Comparison of ENCODE assay signal across 15 cellular contexts in genomic region chr2:174180837-174181236, GRCh38.
DNase-seq lines count a peak whose midpoint lies in the region; ATAC-seq, FAIRE-seq and TF ChIP-seq lines count a peak whose summit lies in the region.
"Had no signal": no experiment of that assay in that cellular context is flagged by ENCODE, and none has a peak within 500 bp of the region (broad histone marks: within the 10 kb centered on the region; RNA-seq: fewer than 3 reads in every experiment).

No MANE protein-coding gene starts in this region.

- CTCF ChIA-PET in IMR-90 (lab: Yijun Ruan, JAX) (no interaction called here), K562 (lab: Yijun Ruan, JAX; ENCODE audit: low intra/inter-chr PET ratio) (no interaction called here)

- no peak overlapping the region for H2AK5ac ChIP-seq in IMR-90 (ENCODE audit: low read depth, low read length)

- H2AFZ ChIP-seq in GM23338 (no peak overlapping the region), IMR-90 (replicated peaks; ENCODE audit: low read length, poor library complexity) (no peak overlapping the region), K562 (ENCODE audit: low read depth, low read length) (no peak overlapping the region)

- no peak for TF ChIP-seq POLR2A in IMR-90 (IDR thresholded peaks at IDR 0.05; ENCODE audit: low read depth, low read length)
- TF ChIP-seq POLR2A in K562 (conservative IDR thresholded peaks at IDR 0.05) = no peak

- no peak for FAIRE-seq in K562 (lab: Jason Lieb, UNC)

- in situ Hi-C loops in IMR-90 (cut with MboI; ENCODE audit: low sequenced_read_pairs) = no loop called here
- in situ Hi-C loops in K562 (cut with MboI) = no loop called here

- no peak overlapping the region for H3K56ac ChIP-seq in IMR-90 (ENCODE audit: extremely low read depth, insufficient read depth, low read length)

- H3K27ac Mint-ChIP-seq in GM23338 = 0 out of 2 replicates have a peak overlapping the region, but pooled peaks have one; percentile 43
- H3K27ac Mint-ChIP-seq in mesothelial cell of epicardium = peak overlapping the region; percentile 35

- no peak overlapping the region for H2AK9ac ChIP-seq in IMR-90 (replicated peaks; ENCODE audit: low read depth, low read length, poor library complexity)

- no peak overlapping the region for H2BK120ac ChIP-seq in IMR-90 (ENCODE audit: low read depth, low read length)

- TF ChIP-seq CTCF in GM23338 (conservative IDR thresholded peaks at IDR 0.05; ENCODE audit: low read depth in 2 of 2) (no peak), IMR-90 (conservative IDR thresholded peaks at IDR 0.05; ENCODE audit: low read depth, low read length) (no peak), K562 (IDR thresholded peaks at IDR 0.05 in 2 of 3, conservative IDR thresholded peaks at IDR 0.05 in 1 of 3; ENCODE audit: insufficient read depth in 2 of 3, low read depth in 1 of 3, low read length in 3 of 3) (no peak), mesothelial cell of epicardium (IDR thresholded peaks at IDR 0.05; ENCODE audit: unreplicated experiment) (no peak), foreskin fibroblast (IDR thresholded peaks at IDR 0.05; ENCODE audit: low read depth, low read length) (no peak)

- no peak overlapping the region for H4K91ac ChIP-seq in IMR-90 (ENCODE audit: insufficient read depth, low read depth, low read length)

- no peaks in the 10 kb centered on the region for H3K9me2 ChIP-seq in GM23338 (ENCODE audit: insufficient read depth)

- 0 out of 2 replicates have a peak, but pooled peaks cover 3% of the 10 kb centered on the region for H3K4me1 ChIP-seq in GM23338 (ENCODE audit: insufficient read depth)
- H3K4me1 ChIP-seq in IMR-90 (ENCODE audit: control insufficient read depth, insufficient read depth, low read length) = peaks cover 2% of the 10 kb centered on the region; the same call in 1 of the 2 replicates
- H3K4me1 ChIP-seq in K562 (replicated peaks in 1 of 2; ENCODE audit: control insufficient read depth in 2 of 2, insufficient read depth in 2 of 2, low read length in 2 of 2) = peaks cover 0 to 9% of the 10 kb centered on the region in 2 experiments; a peak in 2 of 5 replicates

- H3K23ac ChIP-seq in IMR-90 (ENCODE audit: low read depth, low read length) = no peak overlapping the region

- POLR2A ChIA-PET in IMR-90 (lab: Charles Lee; ENCODE audit: unreplicated experiment) (no interaction called here), K562 (lab: Yijun Ruan, JAX) (no interaction called here)

- no peak for DNase-seq in GM23338 (ENCODE audit: low spot score)
- DNase-seq in IMR-90 = no peak
- DNase-seq in K562 (ENCODE audit: extremely low read depth in 1 of 4, low spot score in 3 of 4) = no peak
- DNase-seq in mesothelial cell of epicardium (ENCODE audit: low spot score in 2 of 2, unreplicated experiment in 2 of 2) = no peak
- no peak for DNase-seq in hepatic stellate cell (ENCODE audit: low spot score)
- DNase-seq in dedifferentiated amniotic fluid mesenchymal stem cell (ENCODE audit: extremely low spot score) = no peak
- DNase-seq in SKM-1 (lab: John Stamatoyannopoulos, UW; ENCODE audit: unreplicated experiment) = no peak
- DNase-seq in foreskin fibroblast = no peak
- DNase-seq: Calu3; CD8-positive, alpha-beta memory T cell; GDM1; NCI-H1092; NCI-H1436 treated with DMSO at 0.1 percent for 48 hours; NCI-H2029 had no signal

- H3K9me1 ChIP-seq in IMR-90 (ENCODE audit: insufficient read depth, low read length) (no peaks in the 10 kb centered on the region; the same call in 1 of the 2 replicates), K562 (ENCODE audit: control insufficient read depth, insufficient read depth, low read length) (no peaks in the 10 kb centered on the region)

- H3K79me2 ChIP-seq in GM23338 (replicated peaks; ENCODE audit: insufficient read depth) (peaks cover 49% of the 10 kb centered on the region), K562 (ENCODE audit: control insufficient read depth, insufficient read depth, low read length) (peaks cover 75% of the 10 kb centered on the region)

- TF ChIP-seq EP300 in K562 (IDR thresholded peaks at IDR 0.05; ENCODE audit: low read length) = no peak

- no peak overlapping the region for H3K18ac ChIP-seq in IMR-90 (ENCODE audit: low read depth, low read length)

- H3K9ac ChIP-seq in IMR-90 (ENCODE audit: low read depth, low read length) (no peak overlapping the region), K562 (ENCODE audit: insufficient read depth in 1 of 2, low read depth in 2 of 2, low read length in 2 of 2) (no peak overlapping the region)

- intact Hi-C loops in IMR-90 (cut with micrococcal nuclease) (no loop called here), K562 (cut with micrococcal nuclease) (no loop called here)

- H3K4ac ChIP-seq in IMR-90 (ENCODE audit: low read depth, low read length) = no peak overlapping the region

- H3F3A ChIP-seq in GM23338 (replicated peaks; ENCODE audit: low read depth) = no peaks in the 10 kb centered on the region

- H3K9me3 ChIP-seq in IMR-90 (ENCODE audit: control insufficient read depth, insufficient read depth, low read length) (no peaks in the 10 kb centered on the region), K562 (replicated peaks; ENCODE audit: control insufficient read depth, insufficient read depth, low read depth, low read length) (no peaks in the 10 kb centered on the region)

- H3K4me1 Mint-ChIP-seq in GM23338 (peaks cover 17% of the 10 kb centered on the region), mesothelial cell of epicardium (peaks cover 23% of the 10 kb centered on the region)

- H3K36me3 Mint-ChIP-seq in GM23338 (ENCODE audit: low read depth) = peaks cover 5% of the 10 kb centered on the region; the same call in 2 of the 3 replicates
- peaks cover 4% of the 10 kb centered on the region for H3K36me3 Mint-ChIP-seq in mesothelial cell of epicardium

- no peak overlapping the region for H3K14ac ChIP-seq in IMR-90 (replicated peaks; ENCODE audit: low read depth, low read length)

- peaks cover 3% of the 10 kb centered on the region for H3K27me3 Mint-ChIP-seq in GM23338 (ENCODE audit: insufficient read depth, low read depth, poor library complexity)
- H3K27me3 Mint-ChIP-seq in mesothelial cell of epicardium (ENCODE audit: low read depth) = no peaks in the 10 kb centered on the region
- H3K27me3 Mint-ChIP-seq: CD8-positive, alpha-beta memory T cell had no signal

- H3K4me3 ChIP-seq in GM23338 (no peak overlapping the region), IMR-90 (ENCODE audit: insufficient read depth, low read depth, low read length) (no peak overlapping the region), K562 (no peak overlapping the region), foreskin fibroblast (ENCODE audit: low read depth in 1 of 2, low read length in 2 of 2) (no peak overlapping the region)

- TF ChIP-seq RAD21 in IMR-90 (IDR thresholded peaks at IDR 0.05; ENCODE audit: low read length) (no peak), K562 (CRISPR knock-in tag; conservative IDR thresholded peaks at IDR 0.05 in 1 of 2, IDR thresholded peaks at IDR 0.05 in 1 of 2) (no peak)

- no peak overlapping the region for H4K8ac ChIP-seq in IMR-90 (ENCODE audit: low read depth in 2 of 2, low read length in 2 of 2)

- ATAC-seq in GM23338 = no peak
- ATAC-seq in IMR-90 (ENCODE audit: low read depth) = peak; percentile 11; the same call in 1 of the 2 replicates
- no peak for ATAC-seq in K562

- no peak overlapping the region for H2BK15ac ChIP-seq in IMR-90 (ENCODE audit: low read depth, low read length)

- no peak overlapping the region for H4K5ac ChIP-seq in IMR-90 (ENCODE audit: low read depth, low read length)

- no peak overlapping the region for H3K4me3 Mint-ChIP-seq in GM23338
- H3K4me3 Mint-ChIP-seq in mesothelial cell of epicardium = no peak overlapping the region
- H3K4me3 Mint-ChIP-seq: CD8-positive, alpha-beta memory T cell had no signal

- peaks cover 19 to 31% of the 10 kb centered on the region in 2 experiments for H3K79me1 ChIP-seq in IMR-90 (ENCODE audit: low read depth in 1 of 2, low read length in 2 of 2)

- dilution Hi-C loops in IMR-90 (cut with HindIII; ENCODE audit: low sequenced_read_pairs, unreplicated experiment) = no loop called here

- H3K9me3 Mint-ChIP-seq in GM23338 (peaks cover under 1% of the 10 kb centered on the region; the same call in 1 of the 3 replicates), mesothelial cell of epicardium (peaks cover 2% of the 10 kb centered on the region)

- BruUV-seq in IMR-90 (replicated peaks; lab: Mats Ljungman, UMichigan) (no TSS peak), K562 (replicated peaks; lab: Mats Ljungman, UMichigan) (no TSS peak)

- H3K27me3 ChIP-seq in GM23338 (ENCODE audit: insufficient read depth) = no peaks in the 10 kb centered on the region
- no peaks in the 10 kb centered on the region for H3K27me3 ChIP-seq in IMR-90 (ENCODE audit: control insufficient read depth, insufficient read depth, low read length)
- H3K27me3 ChIP-seq in K562 (ENCODE audit: control insufficient read depth in 2 of 2, insufficient read depth in 2 of 2, low read length in 2 of 2) = no peaks in the 10 kb centered on the region

- no peak overlapping the region for H3K4me2 ChIP-seq in GM23338
- H3K4me2 ChIP-seq in IMR-90 (ENCODE audit: low read depth, low read length) = no peak overlapping the region
- H3K4me2 ChIP-seq in K562 (ENCODE audit: insufficient read depth, low read length) = no peak overlapping the region

- H4K20me1 ChIP-seq in GM23338 (replicated peaks; ENCODE audit: insufficient read depth) (no peaks in the 10 kb centered on the region), IMR-90 (ENCODE audit: insufficient read depth, low read length) (no peaks in the 10 kb centered on the region; the same call in 1 of the 2 replicates), K562 (replicated peaks; ENCODE audit: control insufficient read depth, insufficient read depth, low read length) (no peaks in the 10 kb centered on the region; the same call in none of the 2 replicates)

- H3K27ac ChIP-seq in GM23338 (ENCODE audit: low read depth) = 0 out of 2 replicates have a peak overlapping the region, but pooled peaks have one; percentile 41
- no peak overlapping the region for H3K27ac ChIP-seq in IMR-90 (ENCODE audit: insufficient read depth, low read length)
- peak overlapping the region; percentile 1; the same call in 1 of the 3 replicates for H3K27ac ChIP-seq in K562 (ENCODE audit: extremely low read depth, low read depth, low read length)
- H3K27ac ChIP-seq: C4-2B had no signal

- H3K36me3 ChIP-seq in GM23338 (ENCODE audit: insufficient read depth) (no peaks in the 10 kb centered on the region), IMR-90 (ENCODE audit: control insufficient read depth, insufficient read depth, low read length) (no peaks in the 10 kb centered on the region), K562 (ENCODE audit: control insufficient read depth, insufficient read depth, low read length) (peaks cover 16% of the 10 kb centered on the region)

- no peak overlapping the region for H2BK5ac ChIP-seq in IMR-90 (ENCODE audit: low read depth, low read length, poor library complexity, severe bottlenecking)

- H2BK20ac ChIP-seq in IMR-90 (ENCODE audit: low read depth, low read length) = no peak overlapping the region

TF ChIP-seq in GM23338, 12 proteins besides CTCF, POLR2A, EP300 and RAD21 (continues in another document):
- TF ChIP-seq ZNF114 (CRISPR knock-in tag; IDR thresholded peaks at IDR 0.05) = no peak
- no peak for TF ChIP-seq STAT1 (IDR thresholded peaks at IDR 0.05; ENCODE audit: unreplicated experiment)

TF ChIP-seq in IMR-90, 13 proteins besides CTCF, POLR2A, EP300 and RAD21 (continues in another document):
- TF ChIP-seq MAFK (IDR thresholded peaks at IDR 0.05; ENCODE audit: low read depth, low read length) = no peak

TF ChIP-seq in K562, 482 proteins besides CTCF, POLR2A, EP300 and RAD21 (continues in another document):
- no peak for TF ChIP-seq FUS (optimal IDR thresholded peaks at IDR 0.05; ENCODE audit: low read depth, low read length)
